ENCODE assay signal across 19 cellular contexts in genomic region chr1:180615493-180616290, GRCh38. TPM values are rescaled to one million over a fixed set of nuclear protein-coding genes. Genes with fewer than 3 reads are reported as not detected.
"Had no signal": no experiment of that assay in that cellular context is flagged by ENCODE, and none has a peak within 500 bp of the region (broad histone marks: within the 10 kb centered on the region; RNA-seq: fewer than 3 reads in every experiment).

No MANE protein-coding gene starts in this region.

- H3K9me3 ChIP-seq: esophagus muscularis mucosa, testis, upper lobe of right lung had no signal

- H3K36me3 ChIP-seq: esophagus muscularis mucosa, upper lobe of right lung had no signal

- DNase-seq: activated CD4-positive, alpha-beta T cell treated with anti-CD3 and anti-CD28 coated beads, Interleukin-2, amount 50 U/mL, for 1 hour; activated naive CD4-positive, alpha-beta T cell treated with anti-CD3 and anti-CD28 coated beads, Interleukin-2, amount 10 ng/mL, durations not matched to agents 7 days and 5 days; activated T-cell treated with anti-CD3 and anti-CD28 coated beads for 4 hours; effector memory CD4-positive, alpha-beta T cell; foreskin melanocyte; head of caudate nucleus; islet precursor cell; left ventricle myocardium superior; stimulated activated CD4-positive, alpha-beta T cell treated with anti-CD3 and anti-CD28 coated beads, Interleukin-2, amount 100 ng/mL, for 48 hours; stimulated activated CD8-positive, alpha-beta memory T cell treated with anti-CD3 and anti-CD28 coated beads, Interleukin-4, amount 100 ng/mL, for 48 hours; testis; upper lobe of right lung had no signal

- H3K27ac ChIP-seq: testis, upper lobe of right lung had no signal

- H3K4me3 ChIP-seq: esophagus muscularis mucosa, testis, upper lobe of right lung had no signal

- H3K27me3 ChIP-seq: esophagus muscularis mucosa, testis, upper lobe of right lung had no signal

- ATAC-seq: left ventricle myocardium superior, upper lobe of right lung, WTC11 had no signal

RNA-seq across cellular contexts. Expression of gene OVAAL, which starts 56.9 kb away (rescaled TPM):
- total RNA-seq: activated CD8-positive, alpha-beta memory T cell treated with anti-CD3 and anti-CD28 coated beads for 36 hours; activated T-helper 2 cell treated with anti-CD3 and anti-CD28 coated beads, Interferon-gamma antibody, Interleukin-2, Interleukin-4, amounts not matched to agents 10 μg/mL and 5 μg/mL and 100 μg/mL, durations not matched to agents 14 hours and 24 hours and 36 hours; esophagus muscularis mucosa; osteocyte; testis; upper lobe of right lung; WTC11 had no signal
- polyA plus RNA-seq: adipose tissue, neural cell had no signal
